ENCODE assay signal across 8 cellular contexts in the genomic region with DNA sequence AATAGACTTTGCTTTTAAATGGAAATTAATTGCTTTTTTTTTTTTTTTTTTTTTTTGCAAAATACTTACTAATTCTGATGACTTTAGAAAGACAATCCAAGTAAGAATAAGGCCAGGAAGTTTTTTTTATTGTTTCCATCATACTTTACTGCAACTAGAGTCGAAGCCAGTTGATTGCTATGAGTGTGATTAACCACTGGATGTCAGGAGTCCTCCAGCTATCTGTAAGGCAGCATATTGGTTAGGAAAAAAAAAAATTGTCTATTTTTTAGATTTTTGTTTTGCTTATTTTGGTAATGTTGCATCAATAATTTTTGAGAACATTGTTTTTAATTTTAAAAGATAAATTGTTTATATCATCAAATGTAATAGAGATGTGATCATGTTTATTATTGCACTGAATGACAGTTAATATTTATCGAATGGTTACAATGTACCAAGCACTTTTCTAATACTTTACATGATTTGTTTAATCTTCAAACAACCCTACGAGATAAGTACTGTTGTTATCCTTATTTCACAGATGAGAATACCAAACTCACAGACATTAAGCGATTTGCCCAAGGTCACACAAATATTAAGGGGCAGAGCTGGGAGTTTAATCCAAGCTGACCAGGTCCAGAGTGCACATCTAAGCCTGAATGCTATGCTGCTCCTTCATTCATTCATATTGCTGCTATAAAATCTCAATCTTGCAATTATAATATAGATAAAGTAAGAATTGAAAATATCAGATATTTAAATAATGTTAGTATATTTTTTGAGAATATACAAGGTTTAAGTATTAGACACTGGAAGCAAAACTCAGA. TPM values are rescaled to one million over a fixed set of nuclear protein-coding genes. Genes with fewer than 3 reads are reported as not detected.
DNase-seq lines count a peak whose midpoint lies in the region; TF ChIP-seq lines count a peak whose summit lies in the region.

No MANE protein-coding gene starts in this region.

- intact Hi-C loops in posterior vena cava (cut with DNase I): no loop called here

- H3K4me3 ChIP-seq in brain microvascular endothelial cell (ENCODE audit: low read depth, low read length): no peak overlapping the region

- no peaks in the 10 kb centered on the region for H3K36me3 ChIP-seq in brain microvascular endothelial cell (replicated peaks)

- no peaks in the 10 kb centered on the region for H3K27me3 ChIP-seq in brain microvascular endothelial cell (replicated peaks)

- in situ Hi-C loops in brain microvascular endothelial cell (cut with HindIII; ENCODE audit: low pct_ligation_motif_present, low sequenced_read_pairs): loop anchor here (25.0 kb wide), 1 partner anchor 227 kb away; no protein-coding TSS in a partner anchor

- peak; percentile 70 for TF ChIP-seq CTCF in brain microvascular endothelial cell (IDR thresholded peaks at IDR 0.05; ENCODE audit: low read depth, low read length, missing control alignments)

- DNase-seq in NCI-H345 (lab: John Stamatoyannopoulos, UW) (peak; percentile 18), NCI-H345 treated with DMSO at 0.1 percent for 48 hours (lab: John Stamatoyannopoulos, UW; ENCODE audit: unreplicated experiment) (no peak), LHCN-M2 (ENCODE audit: low read depth) (peak; percentile 66), brain microvascular endothelial cell (peak; percentile 51), medulla oblongata (ENCODE audit: extremely low spot score) (peak; percentile 14), posterior vena cava (ENCODE audit: low spot score) (no peak), NOMO-1 treated with dmso at 0.1 percent for 144 hours (lab: John Stamatoyannopoulos, UW; ENCODE audit: unreplicated experiment) (no peak)
- DNase-seq in activated CD4-positive, alpha-beta T cell treated with anti-CD3 and anti-CD28 coated beads for 1 hour: no peak

- no peak overlapping the region for H3K27ac ChIP-seq in brain microvascular endothelial cell

RNA-seq across cellular contexts. Expression of gene LMOD2, which starts 19.9 kb away (rescaled TPM):
- total RNA-seq in LHCN-M2 (2014; rRNA removed): not detected in 2 replicates
- not detected for polyA plus RNA-seq in LHCN-M2 (2012)
- total RNA-seq in posterior vena cava: not detected

RNA-seq across cellular contexts. Expression of gene ASB15, which starts 34.1 kb away (rescaled TPM):
- total RNA-seq in LHCN-M2 (2014; rRNA removed) (not detected in 2 replicates), posterior vena cava (not detected)
- not detected for polyA plus RNA-seq in LHCN-M2 (2012)

Comparison
In these comparisons a context has a peak if more than half of its experiments do, and no peak if none do; other contexts are left out.
1. DNase-seq: peak in NCI-H345 (single experiment), LHCN-M2 (single experiment), brain microvascular endothelial cell (single experiment) and medulla oblongata (single experiment); none in NCI-H345 treated with DMSO at 0.1 percent for 48 hours (single experiment), posterior vena cava (single experiment), activated CD4-positive, alpha-beta T cell treated with anti-CD3 and anti-CD28 coated beads for 1 hour (single experiment) and NOMO-1 treated with dmso at 0.1 percent for 144 hours (single experiment).